In genomic region chr13:113489549-113490495, GRCh38 we compare ENCODE assay signal across 8 cellular contexts. TPM values are rescaled to one million over a fixed set of nuclear protein-coding genes. Genes with fewer than 3 reads are reported as not detected.
DNase-seq lines count a peak whose midpoint lies in the region; ATAC-seq and TF ChIP-seq lines count a peak whose summit lies in the region.

No MANE protein-coding gene starts in this region.

- no peak for DNase-seq in RWPE2 (ENCODE audit: low spot score)
- DNase-seq in adrenal gland, result peak in 6 of 7 donors; percentile 29 to 63 (median 48)
- no peak for DNase-seq in iPS DF 6.9 (ENCODE audit: low read depth, low spot score)
- no peak for DNase-seq in skeletal muscle cell (ENCODE audit: low read depth)
- no peak for DNase-seq in occipital lobe (lab: John Stamatoyannopoulos, UW)

- H3K36me3 ChIP-seq in RWPE2 (ENCODE audit: low read depth) (peaks cover 24% of the 10 kb centered on the region), adrenal gland (replicated peaks in 1 of 2) (no peaks in the 10 kb centered on the region), iPS DF 6.9 (ENCODE audit: control insufficient read depth, insufficient read depth, low read length) (no peaks in the 10 kb centered on the region)

- 4 to 17% (median 9%) methylated on average over 15 to 54 of the region's 54 CpGs for WGBS in adrenal gland, 4 donors
- WGBS in iPS DF 6.9 (ENCODE audit: insufficient coverage, insufficient read length), result no CpG with 5 or more reads among the region's 54 CpGs

- TF ChIP-seq CTCF in C4-2B (conservative IDR thresholded peaks at IDR 0.05) (peak; percentile 28), RWPE2 (IDR thresholded peaks at IDR 0.05; ENCODE audit: poor library complexity, severe bottlenecking) (peak; percentile 8), adrenal gland (IDR thresholded peaks at IDR 0.05) (no peak)

- peak overlapping the region; percentile 85 for H3K27ac ChIP-seq in C4-2B
- H3K27ac ChIP-seq in RWPE2 (ENCODE audit: poor library complexity, severe bottlenecking), result peak overlapping the region; percentile 72
- H3K27ac ChIP-seq in adrenal gland, result peak overlapping the region in 4 of 5 donors; percentile 68 to 94 (median 84)
- H3K27ac ChIP-seq in iPS DF 6.9 (ENCODE audit: low read length), result no peak overlapping the region

- H3K27me3 ChIP-seq in RWPE2 (ENCODE audit: insufficient read depth, poor library complexity, severe bottlenecking) (no peaks in the 10 kb centered on the region), adrenal gland (no peaks in the 10 kb centered on the region), iPS DF 6.9 (ENCODE audit: control insufficient read depth, insufficient read depth, low read length) (no peaks in the 10 kb centered on the region)

- no peak for TF ChIP-seq POLR2A in adrenal gland (IDR thresholded peaks at IDR 0.05)

- peak overlapping the region; percentile 87 for H3K4me3 ChIP-seq in RWPE2 (ENCODE audit: severe bottlenecking)
- H3K4me3 ChIP-seq in adrenal gland, result peak overlapping the region; percentile 8 to 95 (median 46)
- peak overlapping the region; percentile 77 for H3K4me3 ChIP-seq in iPS DF 6.9 (ENCODE audit: low read length)
- peak overlapping the region; percentile 83 for H3K4me3 ChIP-seq in skeletal muscle cell (ENCODE audit: low read depth, low read length)

- ATAC-seq in GM19397 (IDR thresholded peaks at IDR 0.05; ENCODE audit: unreplicated experiment) (peak; percentile 18), HG03460 (IDR thresholded peaks at IDR 0.05; ENCODE audit: unreplicated experiment) (peak; percentile 23), RWPE2 (ENCODE audit: low read depth) (peak; percentile 3)

- H3K4me1 ChIP-seq in RWPE2 (ENCODE audit: insufficient read depth, poor library complexity, severe bottlenecking) (peaks cover 27% of the 10 kb centered on the region), adrenal gland (replicated peaks in 1 of 2) (peaks cover 29 to 51% of the 10 kb centered on the region in 2 donors), iPS DF 6.9 (ENCODE audit: control insufficient read depth, insufficient read depth, low read length) (no peaks in the 10 kb centered on the region; the same call in 1 of the 2 replicates)

- intact Hi-C loops in adrenal gland (cut with DNase I), result no loop called here

- H3K9me3 ChIP-seq in RWPE2 (ENCODE audit: severe bottlenecking), result no peaks in the 10 kb centered on the region
- no peaks in the 10 kb centered on the region for H3K9me3 ChIP-seq in adrenal gland (replicated peaks in 1 of 3)
- H3K9me3 ChIP-seq in iPS DF 6.9 (ENCODE audit: control insufficient read depth, insufficient read depth, low read length), result no peaks in the 10 kb centered on the region

RNA-seq across cellular contexts. Expression of gene DCUN1D2, which starts 0.7 kb away (rescaled TPM):
- 10 to 100 TPM in 7 of 8 donors, 1 to 10 TPM in 1; 8.1 to 23.5 (median 17.4) TPM for total RNA-seq in adrenal gland
- 10 to 100 TPM in 2 of 3 donors, 1 to 10 TPM in 1; 9.4 to 28.0 (median 21.7) TPM for polyA plus RNA-seq in adrenal gland
- total RNA-seq in occipital lobe, result 19.2 TPM

RNA-seq across cellular contexts. Expression of gene ADPRHL1, which starts 36.5 kb away (rescaled TPM):
- total RNA-seq in adrenal gland (10 to 100 TPM in 2 of 8 donors, 1 to 10 TPM in 6; 2.7 to 14.2 (median 4.5) TPM), occipital lobe (0.62 TPM)
- 1 to 10 TPM; 2.0 to 4.2 (median 3.3) TPM for polyA plus RNA-seq in adrenal gland

Comparison
In these comparisons a context has a peak if more than half of its experiments do, and no peak if none do; other contexts are left out.
1. CTCF ChIP-seq: peak in C4-2B (single experiment) and RWPE2 (single experiment); none in adrenal gland (0 of 6).
2. DNase-seq: peak in adrenal gland (6 of 7); none in RWPE2 (single experiment), iPS DF 6.9 (single experiment), skeletal muscle cell (single experiment) and occipital lobe (single experiment).
3. Peak in every context shown above with its lines, with median percentiles within 50 percentile points of each other: ATAC-seq and H3K4me3 ChIP-seq.